In genomic region chr4:74344031-74344430, GRCh38 we compare ENCODE assay signal across 9 cellular contexts. TPM values are rescaled to one million over a fixed set of nuclear protein-coding genes. Genes with fewer than 3 reads are reported as not detected.
"Had no signal": no experiment of that assay in that cellular context is flagged by ENCODE, and none has a peak within 500 bp of the region (broad histone marks: within the 10 kb centered on the region; RNA-seq: fewer than 3 reads in every experiment).

No MANE protein-coding gene starts in this region.

- DNase-seq: GM23248, GOT3, H7, IMR-90 had no signal

- H3K9me3 ChIP-seq: HAP-1 had no signal

- H2AFZ ChIP-seq: GM23248 had no signal

- H3K9ac ChIP-seq: GM23248 had no signal

- H3K27ac ChIP-seq: GM23248 had no signal

- ATAC-seq: HCT116 had no signal

- FAIRE-seq: HTR-8/SVneo had no signal

- H3K4me3 ChIP-seq: GM23248, HAP-1 had no signal

- H3K4me1 ChIP-seq: HAP-1 had no signal

- H3K36me3 ChIP-seq: HAP-1 had no signal

RNA-seq across cellular contexts. Expression of gene EREG, which starts 20.9 kb away (rescaled TPM):
- total RNA-seq: H4, H7 had no signal

RNA-seq across cellular contexts. Expression of gene EPGN, which starts 35.8 kb away (rescaled TPM):
- total RNA-seq: H7, HT-29 had no signal
- polyA plus RNA-seq: IMR-90 had no signal
